Comparison of ENCODE assay signal across 8 cellular contexts in the genomic region with DNA sequence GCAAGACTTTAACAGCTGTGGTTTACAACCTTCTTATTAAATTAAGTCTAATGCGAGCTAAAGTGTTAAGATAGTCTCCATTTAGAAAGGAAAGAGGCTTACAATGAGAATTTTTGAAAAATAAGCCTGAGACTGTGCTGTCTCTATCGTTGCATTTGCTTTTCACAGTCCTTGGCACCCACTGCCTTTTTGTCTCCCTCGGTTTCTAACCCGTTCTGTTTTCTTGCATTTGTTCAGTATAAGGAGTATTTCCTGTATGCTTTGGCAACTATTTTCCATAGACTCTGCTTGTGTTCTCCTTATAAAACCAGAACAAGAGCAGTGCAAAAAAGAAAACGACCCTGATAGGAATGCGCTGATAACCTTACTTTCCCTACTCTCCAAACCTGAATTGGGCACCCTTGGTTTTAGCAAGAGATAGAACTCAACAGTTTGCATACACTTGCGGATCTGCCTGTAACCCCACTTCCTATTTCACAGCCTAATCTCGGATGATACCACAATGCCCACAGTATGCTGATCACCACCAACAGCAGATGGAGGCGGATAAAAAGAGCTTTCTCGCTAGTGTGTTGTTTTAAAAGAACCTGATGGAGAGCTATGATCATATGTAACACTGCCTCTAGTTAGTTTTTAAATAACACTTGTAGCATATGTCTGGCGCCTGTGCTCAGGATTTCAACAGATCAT. TPM values are rescaled to one million over a fixed set of nuclear protein-coding genes. Genes with fewer than 3 reads are reported as not detected.
DNase-seq lines count a peak whose midpoint lies in the region; ATAC-seq, FAIRE-seq and TF ChIP-seq lines count a peak whose summit lies in the region.

No MANE protein-coding gene starts in this region.

- H3K4me2 ChIP-seq in astrocyte (ENCODE audit: low read length), result peak overlapping the region; percentile 96

- H3K79me2 ChIP-seq in astrocyte (ENCODE audit: insufficient read depth, low read length), result peaks cover 35% of the 10 kb centered on the region

- no peak for TF ChIP-seq CTCF in CD8-positive, alpha-beta T cell (IDR thresholded peaks at IDR 0.05)
- TF ChIP-seq CTCF in NB4 (IDR thresholded peaks at IDR 0.05; ENCODE audit: low read depth, low read length) (no peak), astrocyte (IDR thresholded peaks at IDR 0.05; ENCODE audit: insufficient read depth, low read depth, low read length) (no peak), liver (IDR thresholded peaks at IDR 0.05; ENCODE audit: low read depth, low read length, missing input control) (no peak), tibial artery (IDR thresholded peaks at IDR 0.05) (no peak)

- intact Hi-C loops in CD8-positive, alpha-beta T cell (cut with DNase I, micrococcal nuclease), result loop anchor here (5.0 to 10.0 kb wide), 13 partner anchors 68 to 1225 kb away; partner anchors contain the start of genes EPC1 (in 2 of the 2), ZEB1 (in 2 of the 2), CCDC7 (in 1 of the 2) and ITGB1 (in 1 of the 2)
- intact Hi-C loops in tibial artery (cut with DNase I; ENCODE audit: low total_unique reads) (no loop called here), posterior vena cava (cut with DNase I) (no loop called here)

- H3K9me3 Mint-ChIP-seq in CD8-positive, alpha-beta T cell, result no peaks in the 10 kb centered on the region
- no peaks in the 10 kb centered on the region for H3K9me3 Mint-ChIP-seq in astrocyte (ENCODE audit: unreplicated experiment)

- peak in 5 of 7 experiments; percentile 18 to 59 (median 40) for DNase-seq in CD8-positive, alpha-beta T cell
- peak; percentile 76 for DNase-seq in NB4 (ENCODE audit: low read depth)
- no peak for DNase-seq in astrocyte (ENCODE audit: low read depth)
- no peak for DNase-seq in tibial artery
- no peak for DNase-seq in stimulated activated CD4-positive, alpha-beta T cell treated with anti-CD3 and anti-CD28 coated beads, Interleukin-1b, Interleukin-23, amount 100 ng/mL, for 48 hours
- DNase-seq in posterior vena cava (ENCODE audit: low spot score), result no peak

- peak overlapping the region; percentile 65 for H3K27ac ChIP-seq in CD8-positive, alpha-beta T cell (ENCODE audit: low read depth, low read length)
- H3K27ac ChIP-seq in astrocyte (ENCODE audit: low read depth, low read length), result no peak overlapping the region
- H3K27ac ChIP-seq in liver (ENCODE audit: low read depth in 1 of 2, low read length in 2 of 2), result peak overlapping the region; percentile 96 to 99
- peak overlapping the region; percentile 94 to 96 for H3K27ac ChIP-seq in tibial artery

- H3K27ac Mint-ChIP-seq in CD8-positive, alpha-beta T cell, result peak overlapping the region; percentile 58
- peak overlapping the region; percentile 88 for H3K27ac Mint-ChIP-seq in astrocyte (ENCODE audit: unreplicated experiment)

- peak; percentile 34 for ATAC-seq in CD8-positive, alpha-beta T cell
- ATAC-seq in GM19452 (IDR thresholded peaks at IDR 0.05; ENCODE audit: unreplicated experiment), result peak; percentile 32

- H2AFZ ChIP-seq in astrocyte (ENCODE audit: low read depth, low read length), result peak overlapping the region; percentile 11

- TF ChIP-seq RAD21 in liver (IDR thresholded peaks at IDR 0.05), result peak in 1 of 2 donors; percentile 3

- peaks cover 23% of the 10 kb centered on the region for H4K20me1 ChIP-seq in astrocyte (ENCODE audit: insufficient read depth, low read length)

- TF ChIP-seq POLR2A in NB4 (IDR thresholded peaks at IDR 0.05; ENCODE audit: extremely low read depth, insufficient read length), result no peak

- no peaks in the 10 kb centered on the region for H3K27me3 Mint-ChIP-seq in CD8-positive, alpha-beta T cell (ENCODE audit: low read depth)
- no peaks in the 10 kb centered on the region for H3K27me3 Mint-ChIP-seq in astrocyte (ENCODE audit: low read depth, unreplicated experiment)

- H3K36me3 ChIP-seq in CD8-positive, alpha-beta T cell (ENCODE audit: insufficient read depth, low read length), result no peaks in the 10 kb centered on the region
- H3K36me3 ChIP-seq in astrocyte (ENCODE audit: insufficient read depth, low read length) (no peaks in the 10 kb centered on the region), liver (ENCODE audit: control insufficient read depth in 4 of 4, insufficient read depth in 3 of 4, low read depth in 1 of 4, low read length in 3 of 4) (no peaks in the 10 kb centered on the region), tibial artery (no peaks in the 10 kb centered on the region)

- H3K4me3 Mint-ChIP-seq in CD8-positive, alpha-beta T cell, result peak overlapping the region; percentile 94
- H3K4me3 Mint-ChIP-seq in astrocyte (ENCODE audit: unreplicated experiment), result peak overlapping the region; percentile 90

- no peaks in the 10 kb centered on the region for H3K27me3 ChIP-seq in CD8-positive, alpha-beta T cell (ENCODE audit: insufficient read depth, low read length)
- H3K27me3 ChIP-seq in astrocyte (ENCODE audit: insufficient read depth, low read length), result no peaks in the 10 kb centered on the region
- H3K27me3 ChIP-seq in liver (ENCODE audit: control insufficient read depth in 4 of 4, insufficient read depth in 4 of 4, low read length in 3 of 4), result no peaks in the 10 kb centered on the region
- H3K27me3 ChIP-seq in tibial artery, result no peaks in the 10 kb centered on the region

- H3K4me1 ChIP-seq in CD8-positive, alpha-beta T cell (ENCODE audit: insufficient read depth, low read length), result peaks cover 33% of the 10 kb centered on the region
- H3K4me1 ChIP-seq in astrocyte (ENCODE audit: insufficient read depth, low read length) (peaks cover 17% of the 10 kb centered on the region), liver (ENCODE audit: control insufficient read depth in 4 of 4, insufficient read depth in 4 of 4, low read length in 3 of 4) (peaks cover 4 to 34% (median 26%) of the 10 kb centered on the region in 4 donors), tibial artery (peaks cover 0 to 29% (median 12%) of the 10 kb centered on the region in 4 donors)

- FAIRE-seq in astrocyte (lab: Jason Lieb, UNC), result no peak

- CTCF ChIA-PET in CD8-positive, alpha-beta T cell (lab: Charles Lee), result interaction anchor here (0.6 to 2.3 kb wide), 5 partner anchors 68 to 1146 kb away, joined by 3 to 11 read pairs (median 4); no protein-coding TSS in a partner anchor

- H3K36me3 Mint-ChIP-seq in CD8-positive, alpha-beta T cell, result peaks cover 4% of the 10 kb centered on the region
- H3K36me3 Mint-ChIP-seq in astrocyte (ENCODE audit: low read depth, unreplicated experiment), result no peaks in the 10 kb centered on the region

- peak overlapping the region; percentile 94 for H3K9ac ChIP-seq in astrocyte (ENCODE audit: low read length)
- peak overlapping the region; percentile 76 to 85 for H3K9ac ChIP-seq in liver (ENCODE audit: low read depth in 1 of 2, low read length in 2 of 2)

- H3K4me1 Mint-ChIP-seq in CD8-positive, alpha-beta T cell (ENCODE audit: low read depth), result peaks cover 36% of the 10 kb centered on the region
- H3K4me1 Mint-ChIP-seq in astrocyte (ENCODE audit: low read depth, unreplicated experiment), result peaks cover 17% of the 10 kb centered on the region

- WGBS in liver, result 28% methylated on average over 11 of the region's 11 CpGs

- H3K9me3 ChIP-seq in CD8-positive, alpha-beta T cell (ENCODE audit: low read length), result no peaks in the 10 kb centered on the region
- H3K9me3 ChIP-seq in astrocyte (ENCODE audit: insufficient read depth, low read depth, low read length) (no peaks in the 10 kb centered on the region), liver (ENCODE audit: control insufficient read depth in 4 of 4, low read length in 3 of 4) (no peaks in the 10 kb centered on the region), tibial artery (no peaks in the 10 kb centered on the region)

- POLR2A ChIA-PET in CD8-positive, alpha-beta T cell (lab: Charles Lee), result interaction anchor here (0.8 to 1.8 kb wide), 6 partner anchors 18 to 448 kb away, joined by 3 to 4 read pairs (median 3); partner anchors contain the start of gene KIF5B

- H3K4me3 ChIP-seq in CD8-positive, alpha-beta T cell (ENCODE audit: low read depth, low read length), result peak overlapping the region; percentile 90
- peak overlapping the region; percentile 65 for H3K4me3 ChIP-seq in NB4 (ENCODE audit: low read depth, low read length)
- peak overlapping the region; percentile 78 for H3K4me3 ChIP-seq in astrocyte (ENCODE audit: insufficient read depth, low read depth, low read length)
- H3K4me3 ChIP-seq in liver (ENCODE audit: low read depth in 1 of 3, low read length in 3 of 3), result peak overlapping the region; percentile 85 to 99 (median 97)
- peak overlapping the region; percentile 75 to 85 for H3K4me3 ChIP-seq in tibial artery

TF ChIP-seq in liver, 16 proteins besides CTCF, POLR2A, EP300 and RAD21:
- TF ChIP-seq GABPA (IDR thresholded peaks at IDR 0.05 in 1 of 2, conservative IDR thresholded peaks at IDR 0.05 in 1 of 2) (no peak), MAX (IDR thresholded peaks at IDR 0.05) (no peak), ZBTB33 (IDR thresholded peaks at IDR 0.05) (no peak), JUND (IDR thresholded peaks at IDR 0.05) (no peak), EGR1 (IDR thresholded peaks at IDR 0.05; ENCODE audit: low read depth in 2 of 2) (no peak), RXRA (IDR thresholded peaks at IDR 0.05) (no peak)
- TF ChIP-seq, protein P1, sequence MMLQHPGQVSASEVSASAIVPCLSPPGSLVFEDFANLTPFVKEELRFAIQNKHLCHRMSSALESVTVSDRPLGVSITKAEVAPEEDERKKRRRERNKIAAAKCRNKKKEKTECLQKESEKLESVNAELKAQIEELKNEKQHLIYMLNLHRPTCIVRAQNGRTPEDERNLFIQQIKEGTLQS (IDR thresholded peaks at IDR 0.05), result no peak

RNA-seq across cellular contexts. Expression of gene ARHGAP12, which starts 1.5 kb away (rescaled TPM):
- 10 to 100 TPM; 15.7 to 15.9 TPM for total RNA-seq in CD8-positive, alpha-beta T cell
- total RNA-seq in astrocyte (21.3 and 24.9 TPM in 2 replicates), liver (10 to 100 TPM; 15.2 to 29.1 TPM), posterior vena cava (10 to 100 TPM; 27.6 to 32.6 TPM)
- 1 to 10 TPM; 7.0 to 9.3 TPM for polyA plus RNA-seq in liver

Comparison
In these comparisons a context has a peak if more than half of its experiments do, and no peak if none do; other contexts are left out.
1. DNase-seq: peak in CD8-positive, alpha-beta T cell (5 of 7) and NB4 (single experiment); none in astrocyte (single experiment), tibial artery (0 of 2), stimulated activated CD4-positive, alpha-beta T cell treated with anti-CD3 and anti-CD28 coated beads, Interleukin-1b, Interleukin-23, amount 100 ng/mL, for 48 hours (single experiment) and posterior vena cava (single experiment).
2. intact Hi-C loops: an anchor here in CD8-positive, alpha-beta T cell (5.0 to 10.0 kb wide); none called in tibial artery and posterior vena cava.
3. Peak in every context shown above with its lines, with median percentiles within 50 percentile points of each other: H3K4me3 ChIP-seq.